ENCODE assay signal across 17 cellular contexts in the genomic region with DNA sequence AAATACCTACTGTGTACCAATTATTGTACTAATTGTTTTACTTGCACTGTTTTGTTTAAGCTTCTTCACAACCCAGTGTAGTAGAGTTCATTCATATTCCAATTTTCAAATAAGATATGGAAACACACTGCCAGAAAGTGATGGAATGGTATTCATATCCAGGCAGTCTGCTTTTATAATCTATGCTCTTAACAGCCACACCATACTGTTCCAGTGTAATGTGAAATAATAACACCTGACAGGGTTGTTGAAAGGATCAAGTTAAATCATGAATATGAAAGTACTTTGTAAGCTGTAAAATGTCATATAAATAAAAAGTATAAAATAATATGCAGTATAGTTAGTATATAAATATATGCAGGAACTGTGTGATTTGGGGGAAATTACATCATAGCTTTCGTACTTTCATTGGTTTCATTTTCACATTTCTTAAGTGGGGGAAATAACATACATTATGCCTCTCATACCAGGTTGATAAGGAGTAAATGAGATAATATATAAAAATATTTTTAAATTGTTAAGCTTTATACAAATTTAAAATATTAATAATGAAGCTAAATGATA.
DNase-seq lines count a peak whose midpoint lies in the region; ATAC-seq lines count a peak whose summit lies in the region.
"Had no signal": no experiment of that assay in that cellular context is flagged by ENCODE, and none has a peak within 500 bp of the region (broad histone marks: within the 10 kb centered on the region; RNA-seq: fewer than 3 reads in every experiment).

No MANE protein-coding gene starts in this region.

- ATAC-seq in GM18868 (IDR thresholded peaks at IDR 0.05; ENCODE audit: unreplicated experiment): peak; percentile 46
- peak in 1 of 2 donors; percentile 68 for ATAC-seq in natural killer cell treated with Interleukin-12 subunit alpha and Interleukin-12 subunit beta and Interleukin-15 and Interleukin-18, amount 100 ng/mL, for 72 hours
- no peak for ATAC-seq in GM19397 (IDR thresholded peaks at IDR 0.05; ENCODE audit: unreplicated experiment)
- ATAC-seq in GM21825 (IDR thresholded peaks at IDR 0.05; ENCODE audit: unreplicated experiment): no peak
- ATAC-seq: heart left ventricle had no signal

- intact Hi-C loops in activated T-helper 2 cell treated with anti-CD3 and anti-CD28 coated beads, Interferon-gamma antibody, Interleukin-2, Interleukin-4, amounts not matched to agents 10 μg/mL and 5 μg/mL and 100 μg/mL, durations not matched to agents 14 hours and 24 hours and 36 hours (cut with micrococcal nuclease): no loop called here

- DNase-seq in NOMO-1 treated with DMSO at 0.1 percent for 48 hours (lab: John Stamatoyannopoulos, UW; ENCODE audit: unreplicated experiment) (peak; percentile 41), NOMO-1 treated with dmso at 0.1 percent for 144 hours (lab: John Stamatoyannopoulos, UW; ENCODE audit: unreplicated experiment) (no peak)
- no peak for DNase-seq in natural killer cell treated with Interleukin-12 subunit alpha and Interleukin-12 subunit beta and Interleukin-15 and Interleukin-18, amount 100 ng/mL, for 72 hours (ENCODE audit: low spot score)
- DNase-seq in activated T-helper 2 cell treated with anti-CD3 and anti-CD28 coated beads, Interferon-gamma antibody, Interleukin-2, Interleukin-4, amounts not matched to agents 10 μg/mL and 5 μg/mL and 100 μg/mL, durations not matched to agents 14 hours and 24 hours and 36 hours (ENCODE audit: low spot score): no peak
- DNase-seq: 8988T; activated naive CD4-positive, alpha-beta T cell; heart left ventricle; NCI-H1105; NCI-H2171; NCI-H82; RPMI8226; stimulated activated CD4-positive, alpha-beta T cell treated with anti-CD3 and anti-CD28 coated beads, Interleukin-4, amount 100 ng/mL, for 4 hours had no signal

- H3K27me3 Mint-ChIP-seq in activated naive CD8-positive, alpha-beta T cell: no peaks in the 10 kb centered on the region
- H3K27me3 Mint-ChIP-seq in natural killer cell treated with Interleukin-12 subunit alpha and Interleukin-12 subunit beta and Interleukin-15 and Interleukin-18, amount 100 ng/mL, for 72 hours: no peaks in the 10 kb centered on the region
- H3K27me3 Mint-ChIP-seq in activated T-helper 2 cell treated with anti-CD3 and anti-CD28 coated beads, Interferon-gamma antibody, Interleukin-2, Interleukin-4, amounts not matched to agents 10 μg/mL and 5 μg/mL and 100 μg/mL, durations not matched to agents 14 hours and 24 hours and 36 hours (ENCODE audit: low read depth): no peaks in the 10 kb centered on the region
- H3K27me3 Mint-ChIP-seq: brain had no signal

- no peaks in the 10 kb centered on the region for H3K9me3 Mint-ChIP-seq in activated naive CD8-positive, alpha-beta T cell (ENCODE audit: low read depth)
- no peaks in the 10 kb centered on the region for H3K9me3 Mint-ChIP-seq in natural killer cell treated with Interleukin-12 subunit alpha and Interleukin-12 subunit beta and Interleukin-15 and Interleukin-18, amount 100 ng/mL, for 72 hours
- H3K9me3 Mint-ChIP-seq in activated T-helper 2 cell treated with anti-CD3 and anti-CD28 coated beads, Interferon-gamma antibody, Interleukin-2, Interleukin-4, amounts not matched to agents 10 μg/mL and 5 μg/mL and 100 μg/mL, durations not matched to agents 14 hours and 24 hours and 36 hours: no peaks in the 10 kb centered on the region
- H3K9me3 Mint-ChIP-seq: brain had no signal

- H3K4me1 Mint-ChIP-seq in activated naive CD8-positive, alpha-beta T cell (ENCODE audit: low read depth): peaks cover 4% of the 10 kb centered on the region
- peaks cover 0 to 6% of the 10 kb centered on the region in 2 donors for H3K4me1 Mint-ChIP-seq in natural killer cell treated with Interleukin-12 subunit alpha and Interleukin-12 subunit beta and Interleukin-15 and Interleukin-18, amount 100 ng/mL, for 72 hours (ENCODE audit: low read depth in 2 of 2)
- H3K4me1 Mint-ChIP-seq in activated T-helper 2 cell treated with anti-CD3 and anti-CD28 coated beads, Interferon-gamma antibody, Interleukin-2, Interleukin-4, amounts not matched to agents 10 μg/mL and 5 μg/mL and 100 μg/mL, durations not matched to agents 14 hours and 24 hours and 36 hours (ENCODE audit: low read depth): peaks cover 1% of the 10 kb centered on the region

- H3K36me3 Mint-ChIP-seq in activated naive CD8-positive, alpha-beta T cell: peaks cover 13% of the 10 kb centered on the region
- no peaks in the 10 kb centered on the region for H3K36me3 Mint-ChIP-seq in natural killer cell treated with Interleukin-12 subunit alpha and Interleukin-12 subunit beta and Interleukin-15 and Interleukin-18, amount 100 ng/mL, for 72 hours
- no peaks in the 10 kb centered on the region for H3K36me3 Mint-ChIP-seq in activated T-helper 2 cell treated with anti-CD3 and anti-CD28 coated beads, Interferon-gamma antibody, Interleukin-2, Interleukin-4, amounts not matched to agents 10 μg/mL and 5 μg/mL and 100 μg/mL, durations not matched to agents 14 hours and 24 hours and 36 hours (ENCODE audit: low read depth)

- peak overlapping the region; percentile 17 for H3K4me3 Mint-ChIP-seq in activated naive CD8-positive, alpha-beta T cell
- H3K4me3 Mint-ChIP-seq in natural killer cell treated with Interleukin-12 subunit alpha and Interleukin-12 subunit beta and Interleukin-15 and Interleukin-18, amount 100 ng/mL, for 72 hours: peak overlapping the region; percentile 40
- H3K4me3 Mint-ChIP-seq in activated T-helper 2 cell treated with anti-CD3 and anti-CD28 coated beads, Interferon-gamma antibody, Interleukin-2, Interleukin-4, amounts not matched to agents 10 μg/mL and 5 μg/mL and 100 μg/mL, durations not matched to agents 14 hours and 24 hours and 36 hours (ENCODE audit: low read depth): no peak overlapping the region
- H3K4me3 Mint-ChIP-seq: brain had no signal

- peak overlapping the region; percentile 19 for H3K27ac Mint-ChIP-seq in activated naive CD8-positive, alpha-beta T cell
- H3K27ac Mint-ChIP-seq in natural killer cell treated with Interleukin-12 subunit alpha and Interleukin-12 subunit beta and Interleukin-15 and Interleukin-18, amount 100 ng/mL, for 72 hours: peak overlapping the region; percentile 0 to 1
- no peak overlapping the region for H3K27ac Mint-ChIP-seq in activated T-helper 2 cell treated with anti-CD3 and anti-CD28 coated beads, Interferon-gamma antibody, Interleukin-2, Interleukin-4, amounts not matched to agents 10 μg/mL and 5 μg/mL and 100 μg/mL, durations not matched to agents 14 hours and 24 hours and 36 hours
- H3K27ac Mint-ChIP-seq: brain had no signal
